ENCODE assay signal across 8 cellular contexts in genomic region chr3:126983653-126984390, GRCh38. TPM values are rescaled to one million over a fixed set of nuclear protein-coding genes. Genes with fewer than 3 reads are reported as not detected.
DNase-seq lines count a peak whose midpoint lies in the region; ATAC-seq and TF ChIP-seq lines count a peak whose summit lies in the region.

No MANE protein-coding gene starts in this region.

- DNase-seq in COLO668 (lab: John Stamatoyannopoulos, UW; ENCODE audit: unreplicated experiment) (peak; percentile 10), activated B cell treated with CpG ODN at 0.5 μM for 24 hours (no peak), transverse colon (peak; percentile 27), NCI-H2107 treated with DMSO at 0.1 percent for 48 hours (lab: John Stamatoyannopoulos, UW; ENCODE audit: unreplicated experiment) (no peak), SHP77 (lab: John Stamatoyannopoulos, UW) (no peak)
- DNase-seq in effector memory CD8-positive, alpha-beta T cell: peak in 1 of 3 experiments; percentile 18

- H3K27me3 ChIP-seq in muscle layer of colon (ENCODE audit: control insufficient read depth in 1 of 2, insufficient read depth in 2 of 2, low read length in 2 of 2) (peaks cover 0 to 6% of the 10 kb centered on the region in 2 donors), transverse colon (peaks cover 6% of the 10 kb centered on the region)

- no peak for TF ChIP-seq CTCF in activated B cell treated with CpG ODN at 0.5 μM for 24 hours (IDR thresholded peaks at IDR 0.05)
- no peak for TF ChIP-seq CTCF in transverse colon (IDR thresholded peaks at IDR 0.05)

- in situ Hi-C loops in transverse colon (cut with MboI; ENCODE audit: low pct_ligation_motif_present in 1 of 4, low pct_unique_long_range_greater_than_20kb in 1 of 4, low sequenced_read_pairs in 3 of 4): loop anchor here in 1 of 4 donors (10.0 kb wide), 1 partner anchor 229 kb away; no protein-coding TSS in a partner anchor

- H3K36me3 ChIP-seq in muscle layer of colon (ENCODE audit: insufficient read depth, low read length): no peaks in the 10 kb centered on the region
- no peaks in the 10 kb centered on the region for H3K36me3 ChIP-seq in transverse colon

- POLR2A ChIA-PET in activated B cell treated with CpG ODN at 0.5 μM for 24 hours (lab: Charles Lee): interaction anchor here (1.2 kb wide), 1 partner anchor 11 kb away, joined by 3 read pairs; no protein-coding TSS in a partner anchor

- ATAC-seq in HG03039 (IDR thresholded peaks at IDR 0.05; ENCODE audit: unreplicated experiment): peak; percentile 2
- ATAC-seq in activated B cell treated with CpG ODN at 0.5 μM for 24 hours (ENCODE audit: low read depth): no peak
- no peak for ATAC-seq in effector memory CD8-positive, alpha-beta T cell (replicated peaks)

- H3K4me1 ChIP-seq in muscle layer of colon (ENCODE audit: insufficient read depth, low read length): peaks cover 11% of the 10 kb centered on the region
- H3K4me1 ChIP-seq in transverse colon: peaks cover 10 to 17% (median 12%) of the 10 kb centered on the region in 4 donors

- H3K36me3 Mint-ChIP-seq in activated B cell treated with CpG ODN at 0.5 μM for 24 hours (ENCODE audit: low read depth): peaks cover 2% of the 10 kb centered on the region
- peaks cover 30% of the 10 kb centered on the region for H3K36me3 Mint-ChIP-seq in effector memory CD8-positive, alpha-beta T cell (ENCODE audit: insufficient read depth)

- peaks cover 4% of the 10 kb centered on the region for H3K27me3 Mint-ChIP-seq in activated B cell treated with CpG ODN at 0.5 μM for 24 hours
- peaks cover 0 to 16% of the 10 kb centered on the region in 2 donors for H3K27me3 Mint-ChIP-seq in effector memory CD8-positive, alpha-beta T cell

- intact Hi-C loops in activated B cell treated with CpG ODN at 0.5 μM for 24 hours (cut with micrococcal nuclease): loop anchor here (2.0 to 5.0 kb wide), 7 partner anchors 131 to 1093 kb away; partner anchors contain the start of genes KLF15 and TPRA1
- intact Hi-C loops in transverse colon (cut with DNase I; ENCODE audit: low total_unique reads): loop anchor here (10.0 kb wide), 1 partner anchor 229 kb away; no protein-coding TSS in a partner anchor

- H3K9me3 Mint-ChIP-seq in activated B cell treated with CpG ODN at 0.5 μM for 24 hours: no peaks in the 10 kb centered on the region
- H3K9me3 Mint-ChIP-seq in effector memory CD8-positive, alpha-beta T cell: no peaks in the 10 kb centered on the region

- H3K4me3 Mint-ChIP-seq in activated B cell treated with CpG ODN at 0.5 μM for 24 hours: peak overlapping the region; percentile 68
- H3K4me3 Mint-ChIP-seq in effector memory CD8-positive, alpha-beta T cell: peak overlapping the region; percentile 50 to 73

- H3K9me3 ChIP-seq in muscle layer of colon (ENCODE audit: low read length): no peaks in the 10 kb centered on the region
- H3K9me3 ChIP-seq in transverse colon: no peaks in the 10 kb centered on the region

- TF ChIP-seq EP300 in transverse colon (IDR thresholded peaks at IDR 0.05; ENCODE audit: low read depth): no peak

- H3K9ac ChIP-seq in muscle layer of colon (ENCODE audit: low read length): peak overlapping the region; percentile 44

- H3K27ac ChIP-seq in muscle layer of colon (ENCODE audit: low read depth, low read length) (peak overlapping the region; percentile 50), transverse colon (peak overlapping the region in 3 of 4 donors; percentile 14 to 65 (median 65))

- CTCF ChIA-PET in activated B cell treated with CpG ODN at 0.5 μM for 24 hours (lab: Charles Lee): interaction anchor here (1.7 to 3.5 kb wide), 2 partner anchors 231 to 235 kb away, joined by 5 to 28 read pairs; no protein-coding TSS in a partner anchor

- WGBS in transverse colon (ENCODE audit: low coverage in 1 of 2), 2 donors: 1% methylated on average over 51 of the region's 61 CpGs; no CpG with 5 or more reads in 1 of the 2 donors

- no peak overlapping the region for H3K27ac Mint-ChIP-seq in activated B cell treated with CpG ODN at 0.5 μM for 24 hours
- H3K27ac Mint-ChIP-seq in effector memory CD8-positive, alpha-beta T cell: peak overlapping the region in 1 of 2 donors; percentile 38

- no peak for TF ChIP-seq POLR2A in transverse colon (IDR thresholded peaks at IDR 0.05)

- H3K4me3 ChIP-seq in muscle layer of colon (ENCODE audit: low read depth in 1 of 2, low read length in 2 of 2) (peak overlapping the region; percentile 52 to 59), transverse colon (peak overlapping the region; percentile 62 to 94 (median 74))

- peaks cover 29% of the 10 kb centered on the region for H3K4me1 Mint-ChIP-seq in activated B cell treated with CpG ODN at 0.5 μM for 24 hours
- H3K4me1 Mint-ChIP-seq in effector memory CD8-positive, alpha-beta T cell (ENCODE audit: low read depth in 2 of 2): peaks cover 9 to 18% of the 10 kb centered on the region in 2 donors

RNA-seq across cellular contexts. Expression of gene PLXNA1, which starts 0.9 kb away (rescaled TPM):
- total RNA-seq in activated B cell treated with CpG ODN at 0.5 μM for 24 hours (47.2 and 55.2 TPM in 2 replicates), transverse colon (10 to 100 TPM; 20.8 to 56.7 (median 27.7) TPM)

Comparison
In these comparisons a context has a peak if more than half of its experiments do, and no peak if none do; other contexts are left out.
1. DNase-seq: peak in COLO668 (single experiment) and transverse colon (single experiment); none in activated B cell treated with CpG ODN at 0.5 μM for 24 hours (single experiment), NCI-H2107 treated with DMSO at 0.1 percent for 48 hours (single experiment) and SHP77 (0 of 2).